Comparison of ENCODE assay signal across 8 cellular contexts in the genomic region with DNA sequence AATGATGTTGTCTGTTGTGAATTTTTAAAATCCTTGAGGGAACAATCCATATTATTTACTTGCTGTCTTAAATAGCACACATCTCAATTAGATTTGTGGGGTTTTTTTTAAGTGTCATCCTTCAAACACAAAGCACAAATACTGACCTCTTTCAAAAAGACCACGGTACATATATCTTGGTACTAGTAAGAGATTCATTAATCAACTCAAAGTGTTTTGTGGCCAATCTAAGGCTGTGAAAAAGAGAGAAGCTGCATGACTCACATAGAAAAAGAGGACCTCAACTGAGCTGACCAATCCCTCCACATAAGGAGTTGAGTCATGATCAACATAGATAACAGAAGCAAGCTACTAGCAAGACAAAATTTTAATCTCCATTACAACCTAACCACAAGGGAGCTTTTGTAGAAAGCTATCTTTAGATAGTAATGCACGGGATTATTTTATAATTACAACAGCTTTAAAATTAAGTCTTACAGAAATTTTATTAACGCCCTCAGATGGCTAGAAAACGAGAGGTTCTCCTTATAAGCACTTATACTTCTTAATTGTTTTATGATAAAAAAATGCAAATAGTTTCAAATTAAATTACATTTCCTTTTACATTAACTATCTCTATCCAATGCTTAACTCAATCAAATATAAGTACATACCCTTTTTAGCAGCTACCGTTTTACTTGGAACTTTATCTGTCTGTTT.
DNase-seq lines count a peak whose midpoint lies in the region; ATAC-seq and TF ChIP-seq lines count a peak whose summit lies in the region.

No MANE protein-coding gene starts in this region.

- POLR2A ChIA-PET in SK-N-SH (lab: Yijun Ruan, JAX), result no interaction called here

- H3K27me3 Mint-ChIP-seq in activated T-cell treated with anti-CD3 and anti-CD28 coated beads, Interleukin-2, amount 50 U/mL, for 24 hours, result no peaks in the 10 kb centered on the region

- ATAC-seq in left cardiac atrium, result peak; percentile 56 to 95
- ATAC-seq in HG02973 (IDR thresholded peaks at IDR 0.05; ENCODE audit: unreplicated experiment), result no peak

- H3K27me3 ChIP-seq in SK-N-SH (ENCODE audit: insufficient read depth), result no peaks in the 10 kb centered on the region
- no peaks in the 10 kb centered on the region for H3K27me3 ChIP-seq in HAP-1 (ENCODE audit: low read depth)

- peaks cover 7% of the 10 kb centered on the region for H3K4me1 Mint-ChIP-seq in activated T-cell treated with anti-CD3 and anti-CD28 coated beads, Interleukin-2, amount 50 U/mL, for 24 hours (ENCODE audit: low read depth)

- no peaks in the 10 kb centered on the region for H3K9me2 ChIP-seq in SK-N-SH

- H3K4me2 ChIP-seq in SK-N-SH, result peak overlapping the region; percentile 13; the same call in 1 of the 2 replicates

- WGBS in SK-N-SH (ENCODE audit: low lambda C conversion rate), result 43% methylated on average over 5 of the region's 5 CpGs

- H3K79me2 ChIP-seq in SK-N-SH (ENCODE audit: insufficient read depth), result peaks cover 8% of the 10 kb centered on the region; the same call in 1 of the 2 replicates

- H3K36me3 Mint-ChIP-seq in activated T-cell treated with anti-CD3 and anti-CD28 coated beads, Interleukin-2, amount 50 U/mL, for 24 hours (ENCODE audit: low read depth), result peaks cover 92% of the 10 kb centered on the region

- no peak for TF ChIP-seq RAD21 in SK-N-SH (IDR thresholded peaks at IDR 0.05; ENCODE audit: low read length)

- no peak for TF ChIP-seq EP300 in SK-N-SH (IDR thresholded peaks at IDR 0.05; ENCODE audit: borderline replicate concordance in 1 of 2, low read depth in 1 of 2, low read length in 1 of 2)

- CTCF ChIA-PET in SK-N-SH (lab: Yijun Ruan, JAX), result interaction anchor here (2.1 to 2.9 kb wide), 2 partner anchors 10 to 44 kb away, joined by 6 to 24 read pairs; no protein-coding TSS in a partner anchor

- H2AFZ ChIP-seq in SK-N-SH (ENCODE audit: low read depth), result no peak overlapping the region

- H3K4me3 ChIP-seq in SK-N-SH (ENCODE audit: low read depth in 2 of 2, low read length in 1 of 2), result no peak overlapping the region
- no peak overlapping the region for H3K4me3 ChIP-seq in HAP-1

- H3K9ac ChIP-seq in SK-N-SH, result no peak overlapping the region

- H3K9me3 ChIP-seq in SK-N-SH (no peaks in the 10 kb centered on the region), HAP-1 (no peaks in the 10 kb centered on the region)

- H3K4me3 Mint-ChIP-seq in activated T-cell treated with anti-CD3 and anti-CD28 coated beads, Interleukin-2, amount 50 U/mL, for 24 hours, result no peak overlapping the region

- H3F3A ChIP-seq in SK-N-SH (replicated peaks; ENCODE audit: insufficient read depth), result peaks cover 15% of the 10 kb centered on the region

- in situ Hi-C loops in HAP-1 (cut with MboI; ENCODE audit: low sequenced_read_pairs), result no loop called here

- H4K20me1 ChIP-seq in SK-N-SH (ENCODE audit: insufficient read depth), result 0 out of 2 replicates have a peak, but pooled peaks cover 7% of the 10 kb centered on the region

- peak overlapping the region; percentile 88 for H3K27ac Mint-ChIP-seq in activated T-cell treated with anti-CD3 and anti-CD28 coated beads, Interleukin-2, amount 50 U/mL, for 24 hours

- H3K9me3 Mint-ChIP-seq in activated T-cell treated with anti-CD3 and anti-CD28 coated beads, Interleukin-2, amount 50 U/mL, for 24 hours, result no peaks in the 10 kb centered on the region

- intact Hi-C loops in left cardiac atrium (cut with DNase I), result no loop called here

- peaks cover 70 to 75% of the 10 kb centered on the region in 2 experiments for H3K36me3 ChIP-seq in SK-N-SH (replicated peaks in 1 of 2; ENCODE audit: control insufficient read depth in 1 of 2, insufficient read depth in 2 of 2, low read length in 1 of 2)
- H3K36me3 ChIP-seq in HAP-1 (replicated peaks), result peaks cover 36% of the 10 kb centered on the region

- peak overlapping the region in 1 of 2 experiments; percentile 57 for H3K27ac ChIP-seq in SK-N-SH (ENCODE audit: low read depth in 2 of 2, low read length in 1 of 2)

- DNase-seq in activated T-cell treated with anti-CD3 and anti-CD28 coated beads, Interleukin-2, amount 50 U/mL, for 24 hours, result no peak
- no peak for DNase-seq in activated T-cell treated with anti-CD3 and anti-CD28 coated beads, Interleukin-2, amount 50 U/mL, for 48 hours
- DNase-seq in SK-N-SH, result no peak
- no peak for DNase-seq in left cardiac atrium
- peak; percentile 35 for DNase-seq in superior temporal gyrus (ENCODE audit: extremely low spot score)
- DNase-seq in HAP-1 (ENCODE audit: low spot score in 2 of 2), result no peak
- DNase-seq in NK-92 treated with Interleukin-12 subunit alpha and Interleukin-12 subunit beta, amount 100 ng/mL, for 24 hours (lab: John Stamatoyannopoulos, UW), result no peak

- H3K4me1 ChIP-seq in SK-N-SH (ENCODE audit: control insufficient read depth in 1 of 2, insufficient read depth in 2 of 2, low read depth in 1 of 2, low read length in 1 of 2) (peaks cover 3 to 7% of the 10 kb centered on the region in 2 experiments), HAP-1 (no peaks in the 10 kb centered on the region)

- TF ChIP-seq CTCF in SK-N-SH (IDR thresholded peaks at IDR 0.05), result no peak

TF ChIP-seq in SK-N-SH, 30 proteins besides CTCF, POLR2A, EP300 and RAD21:
- TF ChIP-seq TCF12 (IDR thresholded peaks at IDR 0.05) (peak; percentile 48; the same call in 1 of the 2 replicates), REST (IDR thresholded peaks at IDR 0.05; ENCODE audit: low read depth, low read length) (no peak), MXI1 (IDR thresholded peaks at IDR 0.05; ENCODE audit: low read depth, low read length) (no peak), JUND (IDR thresholded peaks at IDR 0.05) (peak; percentile 69), CHD2 (IDR thresholded peaks at IDR 0.05; ENCODE audit: low read length, partially characterized antibody) (no peak), PBX3 (IDR thresholded peaks at IDR 0.05) (peak; percentile 26; the same call in 1 of the 2 replicates), FOSL2 (IDR thresholded peaks at IDR 0.05; ENCODE audit: borderline replicate concordance, low read depth) (peak; percentile 77; the same call in 1 of the 2 replicates)
TF ChIP-seq in SK-N-SH: peak in this region for 4.
